In genomic region chr12:53978477-53979356, GRCh38 we compare ENCODE assay signal across 1 cellular context.
TF ChIP-seq lines count a peak whose summit lies in the region.

No MANE protein-coding gene starts in this region.

TF ChIP-seq in HEK293, 187 proteins besides CTCF, POLR2A, EP300 and RAD21 (continued from another document and continues in another):
- TF ChIP-seq ZBTB10 (tag by site-specific recombination; IDR thresholded peaks at IDR 0.05), result no peak
- TF ChIP-seq RBAK (tag by site-specific recombination; IDR thresholded peaks at IDR 0.05), result no peak
- TF ChIP-seq, protein P1, sequence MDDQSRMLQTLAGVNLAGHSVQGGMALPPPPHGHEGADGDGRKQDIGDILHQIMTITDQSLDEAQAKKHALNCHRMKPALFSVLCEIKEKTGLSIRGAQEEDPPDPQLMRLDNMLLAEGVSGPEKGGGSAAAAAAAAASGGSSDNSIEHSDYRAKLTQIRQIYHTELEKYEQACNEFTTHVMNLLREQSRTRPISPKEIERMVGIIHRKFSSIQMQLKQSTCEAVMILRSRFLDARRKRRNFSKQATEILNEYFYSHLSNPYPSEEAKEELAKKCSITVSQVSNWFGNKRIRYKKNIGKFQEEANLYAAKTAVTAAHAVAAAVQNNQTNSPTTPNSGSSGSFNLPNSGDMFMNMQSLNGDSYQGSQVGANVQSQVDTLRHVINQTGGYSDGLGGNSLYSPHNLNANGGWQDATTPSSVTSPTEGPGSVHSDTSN (CRISPR knock-in tag; IDR thresholded peaks at IDR 0.05), result no peak
- TF ChIP-seq ZNF701 (tag by site-specific recombination; IDR thresholded peaks at IDR 0.05), result no peak
- peak; percentile 18; the same call in 1 of the 2 replicates for TF ChIP-seq KLF17 (tag by site-specific recombination; IDR thresholded peaks at IDR 0.05)
- TF ChIP-seq, protein P2, sequence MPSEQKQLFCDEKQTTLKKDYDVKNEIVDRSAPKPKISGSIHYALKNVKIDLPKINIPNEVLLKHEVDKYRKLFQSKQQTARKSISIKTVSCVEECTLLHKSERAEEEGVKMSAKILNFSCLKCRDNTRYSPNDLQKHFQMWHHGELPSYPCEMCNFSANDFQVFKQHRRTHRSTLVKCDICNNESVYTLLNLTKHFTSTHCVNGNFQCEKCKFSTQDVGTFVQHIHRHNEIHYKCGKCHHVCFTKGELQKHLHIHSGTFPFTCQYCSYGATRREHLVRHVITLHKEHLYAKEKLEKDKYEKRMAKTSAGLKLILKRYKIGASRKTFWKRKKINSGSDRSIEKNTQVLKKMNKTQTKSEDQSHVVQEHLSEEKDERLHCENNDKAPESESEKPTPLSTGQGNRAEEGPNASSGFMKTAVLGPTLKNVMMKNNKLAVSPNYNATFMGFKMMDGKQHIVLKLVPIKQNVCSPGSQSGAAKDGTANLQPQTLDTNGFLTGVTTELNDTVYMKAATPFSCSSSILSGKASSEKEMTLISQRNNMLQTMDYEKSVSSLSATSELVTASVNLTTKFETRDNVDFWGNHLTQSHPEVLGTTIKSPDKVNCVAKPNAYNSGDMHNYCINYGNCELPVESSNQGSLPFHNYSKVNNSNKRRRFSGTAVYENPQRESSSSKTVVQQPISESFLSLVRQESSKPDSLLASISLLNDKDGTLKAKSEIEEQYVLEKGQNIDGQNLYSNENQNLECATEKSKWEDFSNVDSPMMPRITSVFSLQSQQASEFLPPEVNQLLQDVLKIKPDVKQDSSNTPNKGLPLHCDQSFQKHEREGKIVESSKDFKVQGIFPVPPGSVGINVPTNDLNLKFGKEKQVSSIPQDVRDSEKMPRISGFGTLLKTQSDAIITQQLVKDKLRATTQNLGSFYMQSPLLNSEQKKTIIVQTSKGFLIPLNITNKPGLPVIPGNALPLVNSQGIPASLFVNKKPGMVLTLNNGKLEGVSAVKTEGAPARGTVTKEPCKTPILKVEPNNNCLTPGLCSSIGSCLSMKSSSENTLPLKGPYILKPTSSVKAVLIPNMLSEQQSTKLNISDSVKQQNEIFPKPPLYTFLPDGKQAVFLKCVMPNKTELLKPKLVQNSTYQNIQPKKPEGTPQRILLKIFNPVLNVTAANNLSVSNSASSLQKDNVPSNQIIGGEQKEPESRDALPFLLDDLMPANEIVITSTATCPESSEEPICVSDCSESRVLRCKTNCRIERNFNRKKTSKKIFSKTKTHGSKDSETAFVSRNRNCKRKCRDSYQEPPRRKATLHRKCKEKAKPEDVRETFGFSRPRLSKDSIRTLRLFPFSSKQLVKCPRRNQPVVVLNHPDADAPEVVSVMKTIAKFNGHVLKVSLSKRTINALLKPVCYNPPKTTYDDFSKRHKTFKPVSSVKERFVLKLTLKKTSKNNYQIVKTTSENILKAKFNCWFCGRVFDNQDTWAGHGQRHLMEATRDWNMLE (tag by site-specific recombination; conservative IDR thresholded peaks at IDR 0.05; ENCODE audit: low read depth), result no peak
- TF ChIP-seq ZIC2 (tag by site-specific recombination; IDR thresholded peaks at IDR 0.05), result peak; percentile 4; the same call in 1 of the 2 replicates
- no peak for TF ChIP-seq PRDM1 (tag by site-specific recombination; IDR thresholded peaks at IDR 0.05)
- TF ChIP-seq ZNF488 (tag by site-specific recombination; IDR thresholded peaks at IDR 0.05), result no peak
- no peak for TF ChIP-seq ZNF350 (tag by site-specific recombination; IDR thresholded peaks at IDR 0.05)
- TF ChIP-seq ZBTB44 (tag by site-specific recombination; IDR thresholded peaks at IDR 0.05), result 0 out of 2 replicates have a peak, but pooled peaks have one; percentile 7
- no peak for TF ChIP-seq HOXC10 (CRISPR knock-in tag; IDR thresholded peaks at IDR 0.05)
- no peak for TF ChIP-seq ZNF629 (tag by site-specific recombination; IDR thresholded peaks at IDR 0.05)
- no peak for TF ChIP-seq GLI2 (tag by site-specific recombination; IDR thresholded peaks at IDR 0.05; ENCODE audit: borderline replicate concordance, low read depth)
- no peak for TF ChIP-seq ZNF138 (tag by site-specific recombination; IDR thresholded peaks at IDR 0.05; ENCODE audit: borderline replicate concordance)
- peak; percentile 57; the same call in 1 of the 2 replicates for TF ChIP-seq ZXDB (tag by site-specific recombination; IDR thresholded peaks at IDR 0.05)
- TF ChIP-seq, protein P3, sequence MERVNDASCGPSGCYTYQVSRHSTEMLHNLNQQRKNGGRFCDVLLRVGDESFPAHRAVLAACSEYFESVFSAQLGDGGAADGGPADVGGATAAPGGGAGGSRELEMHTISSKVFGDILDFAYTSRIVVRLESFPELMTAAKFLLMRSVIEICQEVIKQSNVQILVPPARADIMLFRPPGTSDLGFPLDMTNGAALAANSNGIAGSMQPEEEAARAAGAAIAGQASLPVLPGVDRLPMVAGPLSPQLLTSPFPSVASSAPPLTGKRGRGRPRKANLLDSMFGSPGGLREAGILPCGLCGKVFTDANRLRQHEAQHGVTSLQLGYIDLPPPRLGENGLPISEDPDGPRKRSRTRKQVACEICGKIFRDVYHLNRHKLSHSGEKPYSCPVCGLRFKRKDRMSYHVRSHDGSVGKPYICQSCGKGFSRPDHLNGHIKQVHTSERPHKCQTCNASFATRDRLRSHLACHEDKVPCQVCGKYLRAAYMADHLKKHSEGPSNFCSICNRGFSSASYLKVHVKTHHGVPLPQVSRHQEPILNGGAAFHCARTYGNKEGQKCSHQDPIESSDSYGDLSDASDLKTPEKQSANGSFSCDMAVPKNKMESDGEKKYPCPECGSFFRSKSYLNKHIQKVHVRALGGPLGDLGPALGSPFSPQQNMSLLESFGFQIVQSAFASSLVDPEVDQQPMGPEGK (tag by site-specific recombination; IDR thresholded peaks at IDR 0.05), result peak; percentile 45
- TF ChIP-seq YY1 (tag by site-specific recombination; IDR thresholded peaks at IDR 0.05), result no peak
- peak; percentile 85 for TF ChIP-seq WT1 (tag by site-specific recombination; IDR thresholded peaks at IDR 0.05)
- no peak for TF ChIP-seq ZNF664 (tag by site-specific recombination; IDR thresholded peaks at IDR 0.05)
- TF ChIP-seq, protein P4, sequence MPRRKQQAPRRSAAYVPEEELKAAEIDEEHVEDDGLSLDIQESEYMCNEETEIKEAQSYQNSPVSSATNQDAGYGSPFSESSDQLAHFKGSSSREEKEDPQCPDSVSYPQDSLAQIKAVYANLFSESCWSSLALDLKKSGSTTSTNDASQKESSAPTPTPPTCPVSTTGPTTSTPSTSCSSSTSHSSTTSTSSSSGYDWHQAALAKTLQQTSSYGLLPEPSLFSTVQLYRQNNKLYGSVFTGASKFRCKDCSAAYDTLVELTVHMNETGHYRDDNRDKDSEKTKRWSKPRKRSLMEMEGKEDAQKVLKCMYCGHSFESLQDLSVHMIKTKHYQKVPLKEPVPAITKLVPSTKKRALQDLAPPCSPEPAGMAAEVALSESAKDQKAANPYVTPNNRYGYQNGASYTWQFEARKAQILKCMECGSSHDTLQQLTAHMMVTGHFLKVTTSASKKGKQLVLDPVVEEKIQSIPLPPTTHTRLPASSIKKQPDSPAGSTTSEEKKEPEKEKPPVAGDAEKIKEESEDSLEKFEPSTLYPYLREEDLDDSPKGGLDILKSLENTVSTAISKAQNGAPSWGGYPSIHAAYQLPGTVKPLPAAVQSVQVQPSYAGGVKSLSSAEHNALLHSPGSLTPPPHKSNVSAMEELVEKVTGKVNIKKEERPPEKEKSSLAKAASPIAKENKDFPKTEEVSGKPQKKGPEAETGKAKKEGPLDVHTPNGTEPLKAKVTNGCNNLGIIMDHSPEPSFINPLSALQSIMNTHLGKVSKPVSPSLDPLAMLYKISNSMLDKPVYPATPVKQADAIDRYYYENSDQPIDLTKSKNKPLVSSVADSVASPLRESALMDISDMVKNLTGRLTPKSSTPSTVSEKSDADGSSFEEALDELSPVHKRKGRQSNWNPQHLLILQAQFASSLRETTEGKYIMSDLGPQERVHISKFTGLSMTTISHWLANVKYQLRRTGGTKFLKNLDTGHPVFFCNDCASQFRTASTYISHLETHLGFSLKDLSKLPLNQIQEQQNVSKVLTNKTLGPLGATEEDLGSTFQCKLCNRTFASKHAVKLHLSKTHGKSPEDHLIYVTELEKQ (tag by site-specific recombination; IDR thresholded peaks at IDR 0.05; ENCODE audit: borderline replicate concordance), result no peak
- TF ChIP-seq ZSCAN16 (tag by site-specific recombination; IDR thresholded peaks at IDR 0.05), result no peak
- TF ChIP-seq, protein P5, sequence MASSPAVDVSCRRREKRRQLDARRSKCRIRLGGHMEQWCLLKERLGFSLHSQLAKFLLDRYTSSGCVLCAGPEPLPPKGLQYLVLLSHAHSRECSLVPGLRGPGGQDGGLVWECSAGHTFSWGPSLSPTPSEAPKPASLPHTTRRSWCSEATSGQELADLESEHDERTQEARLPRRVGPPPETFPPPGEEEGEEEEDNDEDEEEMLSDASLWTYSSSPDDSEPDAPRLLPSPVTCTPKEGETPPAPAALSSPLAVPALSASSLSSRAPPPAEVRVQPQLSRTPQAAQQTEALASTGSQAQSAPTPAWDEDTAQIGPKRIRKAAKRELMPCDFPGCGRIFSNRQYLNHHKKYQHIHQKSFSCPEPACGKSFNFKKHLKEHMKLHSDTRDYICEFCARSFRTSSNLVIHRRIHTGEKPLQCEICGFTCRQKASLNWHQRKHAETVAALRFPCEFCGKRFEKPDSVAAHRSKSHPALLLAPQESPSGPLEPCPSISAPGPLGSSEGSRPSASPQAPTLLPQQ (tag by site-specific recombination; IDR thresholded peaks at IDR 0.05), result no peak
- TF ChIP-seq, protein P6, sequence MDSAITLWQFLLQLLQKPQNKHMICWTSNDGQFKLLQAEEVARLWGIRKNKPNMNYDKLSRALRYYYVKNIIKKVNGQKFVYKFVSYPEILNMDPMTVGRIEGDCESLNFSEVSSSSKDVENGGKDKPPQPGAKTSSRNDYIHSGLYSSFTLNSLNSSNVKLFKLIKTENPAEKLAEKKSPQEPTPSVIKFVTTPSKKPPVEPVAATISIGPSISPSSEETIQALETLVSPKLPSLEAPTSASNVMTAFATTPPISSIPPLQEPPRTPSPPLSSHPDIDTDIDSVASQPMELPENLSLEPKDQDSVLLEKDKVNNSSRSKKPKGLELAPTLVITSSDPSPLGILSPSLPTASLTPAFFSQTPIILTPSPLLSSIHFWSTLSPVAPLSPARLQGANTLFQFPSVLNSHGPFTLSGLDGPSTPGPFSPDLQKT (IDR thresholded peaks at IDR 0.05; ENCODE audit: borderline replicate concordance, low read depth, low read length), result no peak
- TF ChIP-seq HOXA7 (CRISPR knock-in tag; IDR thresholded peaks at IDR 0.05; ENCODE audit: borderline replicate concordance), result no peak
- TF ChIP-seq ZNF112 (tag by site-specific recombination; IDR thresholded peaks at IDR 0.05), result no peak
- peak; percentile 80 for TF ChIP-seq OSR2 (tag by site-specific recombination; IDR thresholded peaks at IDR 0.05)
- no peak for TF ChIP-seq SALL2 (tag by site-specific recombination; IDR thresholded peaks at IDR 0.05; ENCODE audit: borderline replicate concordance)
- no peak for TF ChIP-seq ZNF677 (tag by site-specific recombination; IDR thresholded peaks at IDR 0.05)
- TF ChIP-seq ZNF621 (tag by site-specific recombination; IDR thresholded peaks at IDR 0.05), result no peak
- TF ChIP-seq ZNF114 (tag by site-specific recombination; IDR thresholded peaks at IDR 0.05), result no peak
- peak; percentile 83 for TF ChIP-seq ZNF341 (tag by site-specific recombination; IDR thresholded peaks at IDR 0.05; ENCODE audit: low read depth)
- no peak for TF ChIP-seq ZFP69B (tag by site-specific recombination; IDR thresholded peaks at IDR 0.05)
